Comparison of ENCODE assay signal across 21 cellular contexts in the genomic region with DNA sequence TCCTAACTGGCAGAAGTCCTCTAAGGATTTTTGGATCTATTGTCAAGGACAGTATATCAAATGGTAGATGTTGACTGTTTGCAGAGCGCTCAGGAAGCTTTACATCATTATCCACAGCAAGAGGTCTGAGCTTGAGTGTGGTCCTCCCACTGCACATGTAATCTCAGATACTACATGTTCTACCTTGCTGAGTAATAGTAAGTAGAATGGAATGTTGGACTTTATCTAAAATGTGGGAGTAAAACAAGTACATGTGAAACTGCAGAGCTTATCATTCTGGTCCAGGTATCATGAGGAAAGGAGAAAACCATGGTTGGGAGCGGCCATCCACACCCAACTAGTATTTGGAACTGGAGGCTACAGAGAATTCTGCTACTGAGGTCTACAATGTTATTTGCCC. TPM values are rescaled to one million over a fixed set of nuclear protein-coding genes. Genes with fewer than 3 reads are reported as not detected.
DNase-seq lines count a peak whose midpoint lies in the region; FAIRE-seq and TF ChIP-seq lines count a peak whose summit lies in the region.
"Had no signal": no experiment of that assay in that cellular context is flagged by ENCODE, and none has a peak within 500 bp of the region (broad histone marks: within the 10 kb centered on the region; RNA-seq: fewer than 3 reads in every experiment).

No MANE protein-coding gene starts in this region.

- H3K4me2 ChIP-seq in mammary epithelial cell (ENCODE audit: insufficient read depth, low read depth, low read length) (peak overlapping the region; percentile 50), keratinocyte (ENCODE audit: control insufficient read depth, extremely low read depth, insufficient read depth, low read depth, low read length) (peak overlapping the region; percentile 39)

- in situ Hi-C loops in mammary epithelial cell (cut with MboI; ENCODE audit: low sequenced_read_pairs in 2 of 2): loop anchor here in 1 of 2 donors (10.0 kb wide), 1 partner anchor 98 kb away; no protein-coding TSS in a partner anchor

- 48% methylated on average over 2 of the region's 2 CpGs for WGBS in mammary epithelial cell (ENCODE audit: low coverage, missing lambda C conversion rate)
- 63 to 96% (median 89%) methylated on average over 2 of the region's 2 CpGs for WGBS in small intestine, 3 donors

- H3K27me3 Mint-ChIP-seq in MCF 10A (ENCODE audit: insufficient read depth, unreplicated experiment): no peaks in the 10 kb centered on the region
- H3K27me3 Mint-ChIP-seq: activated CD4-positive, alpha-beta memory T cell treated with anti-CD3 and anti-CD28 coated beads, Interleukin-2, amount 10 ng/mL, durations not matched to agents 7 days and 5 days had no signal

- BruUV-seq in MCF 10A (replicated peaks; lab: Mats Ljungman, UMichigan) (no TSS peak), mammary epithelial cell (replicated peaks; lab: Mats Ljungman, UMichigan) (no TSS peak), A673 (replicated peaks; lab: Mats Ljungman, UMichigan) (no TSS peak)

- H3K27me3 ChIP-seq in breast epithelium (no peaks in the 10 kb centered on the region), mammary epithelial cell (ENCODE audit: insufficient read depth, low read length) (no peaks in the 10 kb centered on the region), keratinocyte (ENCODE audit: control insufficient read depth, extremely low read depth, insufficient read depth, low read length) (no peaks in the 10 kb centered on the region), small intestine (ENCODE audit: control insufficient read depth in 2 of 2, insufficient read depth in 2 of 2, low read length in 2 of 2) (no peaks in the 10 kb centered on the region), A673 (replicated peaks; ENCODE audit: insufficient read depth, low read depth, low read length, poor library complexity) (no peaks in the 10 kb centered on the region)
- H3K27me3 ChIP-seq: BE2C, ovary had no signal

- H2AFZ ChIP-seq in mammary epithelial cell (ENCODE audit: low read depth, low read length): peak overlapping the region; percentile 29
- no peak overlapping the region for H2AFZ ChIP-seq in keratinocyte (ENCODE audit: control insufficient read depth, low read length)

- peak overlapping the region; percentile 92 for H3K27ac Mint-ChIP-seq in MCF 10A (ENCODE audit: low read depth, unreplicated experiment)
- H3K27ac Mint-ChIP-seq: activated CD4-positive, alpha-beta memory T cell treated with anti-CD3 and anti-CD28 coated beads, Interleukin-2, amount 10 ng/mL, durations not matched to agents 7 days and 5 days; WTC11 had no signal

- CTCF ChIA-PET in MCF 10A (lab: Yijun Ruan, JAX): interaction anchor here (1.3 to 1.4 kb wide), 2 partner anchors 15 to 17 kb away, joined by 3 read pairs; no protein-coding TSS in a partner anchor
- CTCF ChIA-PET in mammary epithelial cell (lab: Charles Lee; ENCODE audit: low non-redundant PET): no interaction called here
- CTCF ChIA-PET in A673 (lab: Charles Lee): no interaction called here

- intact Hi-C loops in MCF 10A (cut with micrococcal nuclease) (loop anchor here (5.0 kb wide), 1 partner anchor 55 kb away; no protein-coding TSS in a partner anchor), breast epithelium (cut with DNase I; ENCODE audit: low total_unique reads) (no loop called here), mammary epithelial cell (cut with micrococcal nuclease) (no loop called here), A673 (cut with micrococcal nuclease; ENCODE audit: unreplicated experiment) (no loop called here)

- H3K4me1 ChIP-seq in breast epithelium: peaks cover 11 to 12% of the 10 kb centered on the region in 2 donors
- peaks cover 56% of the 10 kb centered on the region for H3K4me1 ChIP-seq in mammary epithelial cell (ENCODE audit: insufficient read depth, low read length)
- peaks cover 56% of the 10 kb centered on the region for H3K4me1 ChIP-seq in keratinocyte (ENCODE audit: control insufficient read depth, extremely low read depth, insufficient read depth, low read length)
- peaks cover 5 to 8% of the 10 kb centered on the region in 2 donors for H3K4me1 ChIP-seq in small intestine (ENCODE audit: control insufficient read depth in 2 of 2, insufficient read depth in 1 of 2, low read depth in 1 of 2, low read length in 1 of 2)
- H3K4me1 ChIP-seq in A673 (ENCODE audit: insufficient read depth, low read length, poor library complexity, severe bottlenecking): no peaks in the 10 kb centered on the region
- H3K4me1 ChIP-seq: BE2C had no signal

- POLR2A ChIA-PET in MCF 10A (lab: Yijun Ruan, JAX): interaction anchor here (0.8 to 2.2 kb wide), 4 partner anchors 43 to 153 kb away, joined by 3 to 9 read pairs (median 4); partner anchors contain the start of gene RAPH1
- POLR2A ChIA-PET in A673 (lab: Charles Lee; ENCODE audit: low non-redundant PET): no interaction called here

- H3K79me2 ChIP-seq in mammary epithelial cell (ENCODE audit: insufficient read depth, low read length) (no peaks in the 10 kb centered on the region), keratinocyte (ENCODE audit: control insufficient read depth, insufficient read depth, low read length) (no peaks in the 10 kb centered on the region)

- H3K9me3 ChIP-seq in breast epithelium: no peaks in the 10 kb centered on the region
- no peaks in the 10 kb centered on the region for H3K9me3 ChIP-seq in mammary epithelial cell (replicated peaks; ENCODE audit: insufficient read depth, low read length)
- no peaks in the 10 kb centered on the region for H3K9me3 ChIP-seq in keratinocyte (ENCODE audit: control insufficient read depth, low read depth, low read length)
- no peaks in the 10 kb centered on the region for H3K9me3 ChIP-seq in small intestine (ENCODE audit: control insufficient read depth, low read depth)
- H3K9me3 ChIP-seq in A673 (ENCODE audit: low read depth, low read length, poor library complexity, severe bottlenecking): no peaks in the 10 kb centered on the region
- H3K9me3 ChIP-seq: BE2C, ovary had no signal

- peak overlapping the region; percentile 28 for H3K4me3 Mint-ChIP-seq in MCF 10A (ENCODE audit: unreplicated experiment)
- H3K4me3 Mint-ChIP-seq: activated CD4-positive, alpha-beta memory T cell treated with anti-CD3 and anti-CD28 coated beads, Interleukin-2, amount 10 ng/mL, durations not matched to agents 7 days and 5 days; WTC11 had no signal

- dilution Hi-C loops in mammary epithelial cell (cut with HindIII; ENCODE audit: low sequenced_read_pairs): loop anchor here (5.0 kb wide), 1 partner anchor 155 kb away; no protein-coding TSS in a partner anchor
- dilution Hi-C loops in keratinocyte (cut with MboI; ENCODE audit: extremely low pct_ligation_motif_present, low sequenced_read_pairs): no loop called here

- H4K20me1 ChIP-seq in mammary epithelial cell (ENCODE audit: insufficient read depth, low read length): no peaks in the 10 kb centered on the region
- H4K20me1 ChIP-seq in keratinocyte (ENCODE audit: control insufficient read depth, extremely low read depth, insufficient read depth, low read length): no peaks in the 10 kb centered on the region

- H3K36me3 ChIP-seq in breast epithelium (no peaks in the 10 kb centered on the region), mammary epithelial cell (ENCODE audit: insufficient read depth, low read length) (no peaks in the 10 kb centered on the region), keratinocyte (ENCODE audit: control insufficient read depth in 2 of 2, extremely low read depth in 1 of 2, insufficient read depth in 2 of 2, low read length in 2 of 2) (no peaks in the 10 kb centered on the region), small intestine (ENCODE audit: control insufficient read depth in 2 of 2, insufficient read depth in 2 of 2, low read length in 2 of 2) (no peaks in the 10 kb centered on the region), A673 (ENCODE audit: insufficient read depth, low read length, poor library complexity, severe bottlenecking) (no peaks in the 10 kb centered on the region)
- H3K36me3 ChIP-seq: BE2C, ovary had no signal

- no peak for TF ChIP-seq POLR2A in breast epithelium (IDR thresholded peaks at IDR 0.05)

- no peaks in the 10 kb centered on the region for H3K9me1 ChIP-seq in keratinocyte (ENCODE audit: control insufficient read depth, extremely low read depth, insufficient read depth, low read length)

- no peak overlapping the region for H3K27ac ChIP-seq in breast epithelium
- peak overlapping the region; percentile 97 for H3K27ac ChIP-seq in mammary epithelial cell (ENCODE audit: insufficient read depth, low read depth, low read length)
- peak overlapping the region; percentile 16 for H3K27ac ChIP-seq in keratinocyte (ENCODE audit: control insufficient read depth, insufficient read depth, low read length)
- no peak overlapping the region for H3K27ac ChIP-seq in small intestine (ENCODE audit: low read depth in 1 of 2, low read length in 1 of 2)
- no peak overlapping the region for H3K27ac ChIP-seq in A673 (ENCODE audit: low read depth, low read length, poor library complexity, severe bottlenecking)
- H3K27ac ChIP-seq: ovary had no signal

- H3K9me3 Mint-ChIP-seq in MCF 10A (ENCODE audit: unreplicated experiment): no peaks in the 10 kb centered on the region
- H3K9me3 Mint-ChIP-seq: activated CD4-positive, alpha-beta memory T cell treated with anti-CD3 and anti-CD28 coated beads, Interleukin-2, amount 10 ng/mL, durations not matched to agents 7 days and 5 days; WTC11 had no signal

- DNase-seq in MCF 10A (ENCODE audit: unreplicated experiment) (peak; percentile 52), breast epithelium (ENCODE audit: low spot score in 2 of 2) (no peak), mammary epithelial cell (peak; percentile 88), keratinocyte (ENCODE audit: low read depth, low spot score) (peak; percentile 72), small intestine (peak; percentile 53), SIG-M5 treated with dmso at 0.1 percent for 504 hours (lab: John Stamatoyannopoulos, UW; ENCODE audit: unreplicated experiment) (no peak), A673 (ENCODE audit: low spot score) (no peak), NCI-H446 (lab: John Stamatoyannopoulos, UW) (no peak)
- DNase-seq: 8988T; activated CD4-positive, alpha-beta memory T cell treated with anti-CD3 and anti-CD28 coated beads, Interleukin-2, amount 10 ng/mL, durations not matched to agents 7 days and 5 days; activated naive CD4-positive, alpha-beta T cell treated with Interleukin-2 at 50 U/mL for 16 hours; activated T-cell treated with anti-CD3 and anti-CD28 coated beads, Interleukin-2, amount 50 U/mL, for 1 hour; BE2C; glutamatergic neuron; GOT3; NCI-H748 treated with DMSO at 0.1 percent for 48 hours; ovary; stimulated activated CD8-positive, alpha-beta memory T cell treated with anti-CD3 and anti-CD28 coated beads, Interleukin-4, amount 100 ng/mL, for 48 hours; T-helper 2 cell had no signal

- H3K4me1 Mint-ChIP-seq in MCF 10A (ENCODE audit: insufficient read depth, unreplicated experiment): peaks cover 55% of the 10 kb centered on the region

- H3K36me3 Mint-ChIP-seq in MCF 10A (ENCODE audit: insufficient read depth, unreplicated experiment): peaks cover 4% of the 10 kb centered on the region
- H3K36me3 Mint-ChIP-seq: WTC11 had no signal

- TF ChIP-seq CTCF in MCF 10A (IDR thresholded peaks at IDR 0.05; ENCODE audit: unreplicated experiment): no peak
- no peak for TF ChIP-seq CTCF in breast epithelium (IDR thresholded peaks at IDR 0.05)
- TF ChIP-seq CTCF in mammary epithelial cell (conservative IDR thresholded peaks at IDR 0.05 in 1 of 2, IDR thresholded peaks at IDR 0.05 in 1 of 2; ENCODE audit: extremely low read depth in 1 of 2, insufficient read depth in 1 of 2, low read depth in 1 of 2, low read length in 2 of 2): no peak
- TF ChIP-seq CTCF in keratinocyte (optimal IDR thresholded peaks at IDR 0.05 in 1 of 3, IDR thresholded peaks at IDR 0.05 in 1 of 3, conservative IDR thresholded peaks at IDR 0.05 in 1 of 3; ENCODE audit: extremely low read depth in 1 of 3, insufficient read depth in 2 of 3, low read length in 3 of 3): no peak
- no peak for TF ChIP-seq CTCF in A673 (conservative IDR thresholded peaks at IDR 0.05; ENCODE audit: low read depth, low read length)

- no peak overlapping the region for H3K4me3 ChIP-seq in breast epithelium
- no peak overlapping the region for H3K4me3 ChIP-seq in mammary epithelial cell (replicated peaks in 1 of 3; ENCODE audit: insufficient read depth in 1 of 3, low read depth in 2 of 3, low read length in 3 of 3)
- no peak overlapping the region for H3K4me3 ChIP-seq in keratinocyte (ENCODE audit: control insufficient read depth in 2 of 3, extremely low read depth in 1 of 3, insufficient read depth in 2 of 3, low read depth in 1 of 3, low read length in 3 of 3)
- H3K4me3 ChIP-seq in small intestine (ENCODE audit: low read depth in 1 of 2, low read length in 2 of 2): no peak overlapping the region
- no peak overlapping the region for H3K4me3 ChIP-seq in A673 (ENCODE audit: low read depth, low read length, poor library complexity, severe bottlenecking)
- H3K4me3 ChIP-seq: ovary had no signal

- H3K9ac ChIP-seq in mammary epithelial cell (ENCODE audit: insufficient read depth, low read length) (peak overlapping the region; percentile 16), keratinocyte (ENCODE audit: control insufficient read depth, extremely low read depth, insufficient read depth, low read length) (no peak overlapping the region)

- FAIRE-seq in keratinocyte (lab: Jason Lieb, UNC) (peak; percentile 78), small intestine (lab: Jason Lieb, UNC) (no peak)
- FAIRE-seq: D721Med had no signal

RNA-seq across cellular contexts. Expression of gene CD28, which starts 19.3 kb away (rescaled TPM):
- not detected in 2 replicates for total RNA-seq in MCF 10A (2022)
- total RNA-seq in breast epithelium: 1 to 10 TPM; 2.2 to 4.2 (median 2.9) TPM
- total RNA-seq in mammary epithelial cell: not detected
- polyA plus RNA-seq in mammary epithelial cell: not detected
- polyA minus RNA-seq in mammary epithelial cell: not detected
- 0.01 TPM in 1 of 3 replicates, not detected in the others for polyA plus RNA-seq in keratinocyte
- not detected for polyA plus RNA-seq in keratinocyte (2011; ENCODE audit: low read depth)
- not detected in 2 replicates for polyA plus RNA-seq in keratinocyte (2011; cell fraction: cytosol; rRNA removed)
- not detected in 2 replicates for polyA plus RNA-seq in keratinocyte (2011; cell fraction: nucleus; rRNA removed)
- polyA plus RNA-seq in keratinocyte (2012; ENCODE audit: low replicate concordance): not detected in 2 replicates
- polyA minus RNA-seq in keratinocyte: not detected in 3 replicates
- polyA minus RNA-seq in keratinocyte (2011; cell fraction: cytosol; rRNA and poly(A)+ RNA removed): not detected
- polyA minus RNA-seq in keratinocyte (2011; cell fraction: nucleus; rRNA and poly(A)+ RNA removed): not detected in 2 replicates
- under 1 TPM; under 0.01 to 0.31 (median 0.22) TPM for polyA plus RNA-seq in small intestine
- total RNA-seq in A673 (2021): not detected in 2 replicates

Comparison
In these comparisons a context has a peak if more than half of its experiments do, and no peak if none do; other contexts are left out.
1. DNase-seq: peak in MCF 10A (single experiment), mammary epithelial cell (single experiment), keratinocyte (single experiment) and small intestine (single experiment); none in breast epithelium (0 of 2), SIG-M5 treated with dmso at 0.1 percent for 504 hours (single experiment), A673 (single experiment) and NCI-H446 (0 of 2).
2. H3K27ac ChIP-seq: peak in mammary epithelial cell (single experiment) and keratinocyte (single experiment); none in breast epithelium (0 of 2), small intestine (0 of 2) and A673 (single experiment).